In genomic region chr11:46305295-46305694, GRCh38 we compare ENCODE assay signal across 1 cellular context.
TF ChIP-seq lines count a peak whose summit lies in the region.

No MANE protein-coding gene starts in this region.

TF ChIP-seq in IMR-90, 13 proteins besides CTCF, POLR2A, EP300 and RAD21:
- TF ChIP-seq CEBPB (IDR thresholded peaks at IDR 0.05; ENCODE audit: low read depth, low read length) (peak; percentile 53; the same call in 1 of the 2 replicates), BHLHE40 (IDR thresholded peaks at IDR 0.05; ENCODE audit: low read depth, low read length) (no peak), MAFK (IDR thresholded peaks at IDR 0.05; ENCODE audit: low read depth, low read length) (no peak)
